Comparison of ENCODE assay signal across 1 cellular context in the genomic region with DNA sequence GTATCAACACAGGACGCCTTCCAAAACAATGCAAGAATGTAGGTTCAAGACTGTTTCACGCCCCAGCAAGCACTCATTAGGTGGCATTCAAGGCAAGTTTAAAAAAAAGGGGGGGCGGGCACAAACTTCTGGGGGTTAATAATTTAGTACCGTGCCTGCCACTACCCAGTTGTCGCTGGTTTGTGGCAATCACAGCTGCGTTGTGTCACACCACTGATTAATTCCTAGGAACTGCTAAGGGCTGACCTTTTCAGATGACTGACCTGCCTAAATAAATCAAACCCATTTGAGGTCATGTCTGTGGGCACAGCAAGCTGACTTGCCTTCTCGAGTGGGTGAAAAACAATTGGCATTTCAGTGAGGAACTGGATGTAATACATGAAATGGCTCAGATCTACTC.
TF ChIP-seq lines count a peak whose summit lies in the region.

No MANE protein-coding gene starts in this region.

TF ChIP-seq in GM12878, 131 proteins besides CTCF, POLR2A, EP300 and RAD21 (continued from another document):
- TF ChIP-seq BCL3 (IDR thresholded peaks at IDR 0.05; ENCODE audit: borderline replicate concordance, insufficient read depth, low read depth, low read length, poor library complexity, severe bottlenecking) (no peak), EED (IDR thresholded peaks at IDR 0.05; ENCODE audit: low read depth) (peak; percentile 38; the same call in 1 of the 2 replicates), BACH1 (IDR thresholded peaks at IDR 0.05; ENCODE audit: borderline replicate concordance) (no peak), TAF1 (IDR thresholded peaks at IDR 0.05; ENCODE audit: borderline replicate concordance, low read depth, low read length) (no peak), TBL1XR1 (IDR thresholded peaks at IDR 0.05; ENCODE audit: low read depth, low read length) (no peak), MYC (IDR thresholded peaks at IDR 0.05; ENCODE audit: insufficient read depth, insufficient read length, insufficient replicate concordance, low read length, severe bottlenecking) (no peak), CEBPB (IDR thresholded peaks at IDR 0.05; ENCODE audit: borderline replicate concordance in 1 of 2, low read depth in 2 of 2, low read length in 2 of 2) (no peak), NR2F1 (conservative IDR thresholded peaks at IDR 0.05) (peak; percentile 84), JUNB (IDR thresholded peaks at IDR 0.05) (no peak), SUZ12 (IDR thresholded peaks at IDR 0.05; ENCODE audit: unreplicated experiment) (no peak), GATAD2B (conservative IDR thresholded peaks at IDR 0.05; ENCODE audit: low read depth) (no peak), MTA2 (IDR thresholded peaks at IDR 0.05; ENCODE audit: low read depth) (peak; percentile 63), TCF3 (IDR thresholded peaks at IDR 0.05; ENCODE audit: borderline replicate concordance, insufficient read depth, low read depth, low read length) (peak; percentile 24; the same call in 1 of the 2 replicates), EGR1 (IDR thresholded peaks at IDR 0.05; ENCODE audit: borderline replicate concordance in 1 of 2, low read depth in 2 of 2, low read length in 2 of 2) (no peak), LARP7 (IDR thresholded peaks at IDR 0.05) (no peak), E2F8 (IDR thresholded peaks at IDR 0.05; ENCODE audit: low read depth, partially characterized antibody) (no peak), BMI1 (IDR thresholded peaks at IDR 0.05; ENCODE audit: borderline replicate concordance) (no peak), TCF12 (IDR thresholded peaks at IDR 0.05; ENCODE audit: low read depth, low read length) (0 out of 2 replicates have a peak, but pooled peaks have one; percentile 17)
- TF ChIP-seq, protein P1, sequence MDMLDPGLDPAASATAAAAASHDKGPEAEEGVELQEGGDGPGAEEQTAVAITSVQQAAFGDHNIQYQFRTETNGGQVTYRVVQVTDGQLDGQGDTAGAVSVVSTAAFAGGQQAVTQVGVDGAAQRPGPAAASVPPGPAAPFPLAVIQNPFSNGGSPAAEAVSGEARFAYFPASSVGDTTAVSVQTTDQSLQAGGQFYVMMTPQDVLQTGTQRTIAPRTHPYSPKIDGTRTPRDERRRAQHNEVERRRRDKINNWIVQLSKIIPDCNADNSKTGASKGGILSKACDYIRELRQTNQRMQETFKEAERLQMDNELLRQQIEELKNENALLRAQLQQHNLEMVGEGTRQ (IDR thresholded peaks at IDR 0.05; ENCODE audit: borderline replicate concordance, low read depth, low read length): no peak
- TF ChIP-seq, protein P2, sequence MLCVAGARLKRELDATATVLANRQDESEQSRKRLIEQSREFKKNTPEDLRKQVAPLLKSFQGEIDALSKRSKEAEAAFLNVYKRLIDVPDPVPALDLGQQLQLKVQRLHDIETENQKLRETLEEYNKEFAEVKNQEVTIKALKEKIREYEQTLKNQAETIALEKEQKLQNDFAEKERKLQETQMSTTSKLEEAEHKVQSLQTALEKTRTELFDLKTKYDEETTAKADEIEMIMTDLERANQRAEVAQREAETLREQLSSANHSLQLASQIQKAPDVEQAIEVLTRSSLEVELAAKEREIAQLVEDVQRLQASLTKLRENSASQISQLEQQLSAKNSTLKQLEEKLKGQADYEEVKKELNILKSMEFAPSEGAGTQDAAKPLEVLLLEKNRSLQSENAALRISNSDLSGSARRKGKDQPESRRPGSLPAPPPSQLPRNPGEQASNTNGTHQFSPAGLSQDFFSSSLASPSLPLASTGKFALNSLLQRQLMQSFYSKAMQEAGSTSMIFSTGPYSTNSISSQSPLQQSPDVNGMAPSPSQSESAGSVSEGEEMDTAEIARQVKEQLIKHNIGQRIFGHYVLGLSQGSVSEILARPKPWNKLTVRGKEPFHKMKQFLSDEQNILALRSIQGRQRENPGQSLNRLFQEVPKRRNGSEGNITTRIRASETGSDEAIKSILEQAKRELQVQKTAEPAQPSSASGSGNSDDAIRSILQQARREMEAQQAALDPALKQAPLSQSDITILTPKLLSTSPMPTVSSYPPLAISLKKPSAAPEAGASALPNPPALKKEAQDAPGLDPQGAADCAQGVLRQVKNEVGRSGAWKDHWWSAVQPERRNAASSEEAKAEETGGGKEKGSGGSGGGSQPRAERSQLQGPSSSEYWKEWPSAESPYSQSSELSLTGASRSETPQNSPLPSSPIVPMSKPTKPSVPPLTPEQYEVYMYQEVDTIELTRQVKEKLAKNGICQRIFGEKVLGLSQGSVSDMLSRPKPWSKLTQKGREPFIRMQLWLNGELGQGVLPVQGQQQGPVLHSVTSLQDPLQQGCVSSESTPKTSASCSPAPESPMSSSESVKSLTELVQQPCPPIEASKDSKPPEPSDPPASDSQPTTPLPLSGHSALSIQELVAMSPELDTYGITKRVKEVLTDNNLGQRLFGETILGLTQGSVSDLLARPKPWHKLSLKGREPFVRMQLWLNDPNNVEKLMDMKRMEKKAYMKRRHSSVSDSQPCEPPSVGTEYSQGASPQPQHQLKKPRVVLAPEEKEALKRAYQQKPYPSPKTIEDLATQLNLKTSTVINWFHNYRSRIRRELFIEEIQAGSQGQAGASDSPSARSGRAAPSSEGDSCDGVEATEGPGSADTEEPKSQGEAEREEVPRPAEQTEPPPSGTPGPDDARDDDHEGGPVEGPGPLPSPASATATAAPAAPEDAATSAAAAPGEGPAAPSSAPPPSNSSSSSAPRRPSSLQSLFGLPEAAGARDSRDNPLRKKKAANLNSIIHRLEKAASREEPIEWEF (IDR thresholded peaks at IDR 0.05; ENCODE audit: insufficient replicate concordance, low read depth, low read length): no peak
- TF ChIP-seq, protein P3, sequence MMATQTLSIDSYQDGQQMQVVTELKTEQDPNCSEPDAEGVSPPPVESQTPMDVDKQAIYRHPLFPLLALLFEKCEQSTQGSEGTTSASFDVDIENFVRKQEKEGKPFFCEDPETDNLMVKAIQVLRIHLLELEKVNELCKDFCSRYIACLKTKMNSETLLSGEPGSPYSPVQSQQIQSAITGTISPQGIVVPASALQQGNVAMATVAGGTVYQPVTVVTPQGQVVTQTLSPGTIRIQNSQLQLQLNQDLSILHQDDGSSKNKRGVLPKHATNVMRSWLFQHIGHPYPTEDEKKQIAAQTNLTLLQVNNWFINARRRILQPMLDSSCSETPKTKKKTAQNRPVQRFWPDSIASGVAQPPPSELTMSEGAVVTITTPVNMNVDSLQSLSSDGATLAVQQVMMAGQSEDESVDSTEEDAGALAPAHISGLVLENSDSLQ (IDR thresholded peaks at IDR 0.05): peak; percentile 44; the same call in 1 of the 2 replicates
- TF ChIP-seq, protein P4, sequence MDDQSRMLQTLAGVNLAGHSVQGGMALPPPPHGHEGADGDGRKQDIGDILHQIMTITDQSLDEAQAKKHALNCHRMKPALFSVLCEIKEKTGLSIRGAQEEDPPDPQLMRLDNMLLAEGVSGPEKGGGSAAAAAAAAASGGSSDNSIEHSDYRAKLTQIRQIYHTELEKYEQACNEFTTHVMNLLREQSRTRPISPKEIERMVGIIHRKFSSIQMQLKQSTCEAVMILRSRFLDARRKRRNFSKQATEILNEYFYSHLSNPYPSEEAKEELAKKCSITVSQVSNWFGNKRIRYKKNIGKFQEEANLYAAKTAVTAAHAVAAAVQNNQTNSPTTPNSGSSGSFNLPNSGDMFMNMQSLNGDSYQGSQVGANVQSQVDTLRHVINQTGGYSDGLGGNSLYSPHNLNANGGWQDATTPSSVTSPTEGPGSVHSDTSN (IDR thresholded peaks at IDR 0.05; ENCODE audit: insufficient replicate concordance, low read depth, low read length): peak; percentile 34
